In genomic region chr19:41327076-41327475, GRCh38 we compare ENCODE assay signal across 9 cellular contexts. TPM values are rescaled to one million over a fixed set of nuclear protein-coding genes. Genes with fewer than 3 reads are reported as not detected.
DNase-seq lines count a peak whose midpoint lies in the region; ATAC-seq and TF ChIP-seq lines count a peak whose summit lies in the region.
"Had no signal": no experiment of that assay in that cellular context is flagged by ENCODE, and none has a peak within 500 bp of the region (broad histone marks: within the 10 kb centered on the region; RNA-seq: fewer than 3 reads in every experiment).

No MANE protein-coding gene starts in this region.

- intact Hi-C loops in left cardiac atrium (cut with DNase I) (loop anchor here in 1 of 2 donors (10.0 kb wide), 1 partner anchor 108 kb away; the partner anchor contains the start of gene DMAC2), upper lobe of right lung (cut with DNase I) (no loop called here)

- peaks cover 70% of the 10 kb centered on the region for H3K4me1 Mint-ChIP-seq in activated naive CD4-positive, alpha-beta T cell treated with anti-CD3 and anti-CD28 coated beads, Interleukin-2, amount 50 U/mL, for 24 hours

- peaks cover 7 to 70% of the 10 kb centered on the region in 2 donors for H3K4me1 ChIP-seq in right atrium auricular region
- peaks cover 83% of the 10 kb centered on the region for H3K4me1 ChIP-seq in upper lobe of right lung

- H3K4me3 Mint-ChIP-seq in activated naive CD4-positive, alpha-beta T cell treated with anti-CD3 and anti-CD28 coated beads, Interleukin-2, amount 50 U/mL, for 24 hours = peak overlapping the region; percentile 81

- no peaks in the 10 kb centered on the region for H3K27me3 Mint-ChIP-seq in activated naive CD4-positive, alpha-beta T cell treated with anti-CD3 and anti-CD28 coated beads, Interleukin-2, amount 50 U/mL, for 24 hours

- peak overlapping the region; percentile 97 for H3K27ac Mint-ChIP-seq in activated naive CD4-positive, alpha-beta T cell treated with anti-CD3 and anti-CD28 coated beads, Interleukin-2, amount 50 U/mL, for 24 hours

- H3K36me3 Mint-ChIP-seq in activated naive CD4-positive, alpha-beta T cell treated with anti-CD3 and anti-CD28 coated beads, Interleukin-2, amount 50 U/mL, for 24 hours = peaks cover 12% of the 10 kb centered on the region

- no peaks in the 10 kb centered on the region for H3K9me3 ChIP-seq in right atrium auricular region
- H3K9me3 ChIP-seq in upper lobe of right lung = no peaks in the 10 kb centered on the region

- H3K27ac ChIP-seq in right atrium auricular region = peak overlapping the region; percentile 93 to 97
- peak overlapping the region; percentile 80 for H3K27ac ChIP-seq in upper lobe of right lung

- no peaks in the 10 kb centered on the region for H3K9me3 Mint-ChIP-seq in activated naive CD4-positive, alpha-beta T cell treated with anti-CD3 and anti-CD28 coated beads, Interleukin-2, amount 50 U/mL, for 24 hours

- ATAC-seq in left cardiac atrium (no peak), upper lobe of right lung (no peak)

- no peak for DNase-seq in right atrium auricular region (ENCODE audit: low spot score)
- no peak for DNase-seq in left cardiac atrium
- peak; percentile 5 for DNase-seq in medulla oblongata (ENCODE audit: extremely low spot score)
- no peak for DNase-seq in upper lobe of right lung
- DNase-seq in NAMALWA (ENCODE audit: low spot score) = no peak
- no peak for DNase-seq in hepatic stellate cell (ENCODE audit: low spot score)
- DNase-seq in DMS79 (lab: John Stamatoyannopoulos, UW) = no peak
- DNase-seq: NCI-H1092 treated with DMSO at 0.1 percent for 48 hours had no signal

- TF ChIP-seq CTCF in right atrium auricular region (IDR thresholded peaks at IDR 0.05) (no peak), upper lobe of right lung (IDR thresholded peaks at IDR 0.05) (no peak)

- H3K27me3 ChIP-seq in right atrium auricular region (no peaks in the 10 kb centered on the region), upper lobe of right lung (no peaks in the 10 kb centered on the region)

- H3K4me3 ChIP-seq in right atrium auricular region (peak overlapping the region; percentile 24 to 40), upper lobe of right lung (peak overlapping the region; percentile 36)

- H3K36me3 ChIP-seq in right atrium auricular region (peaks cover 9% of the 10 kb centered on the region), upper lobe of right lung (peaks cover 28% of the 10 kb centered on the region)

RNA-seq across cellular contexts. Expression of gene CCDC97, which starts 17.1 kb away (rescaled TPM):
- total RNA-seq in right atrium auricular region (10 to 100 TPM in 1 of 2 donors, 1 to 10 TPM in 1; 8.1 to 16.2 TPM), left cardiac atrium (10 to 100 TPM; 18.0 to 18.6 TPM), upper lobe of right lung (31.9 TPM)

RNA-seq across cellular contexts. Expression of gene TGFB1, which starts 26.6 kb away (rescaled TPM):
- total RNA-seq in right atrium auricular region (10 to 100 TPM; 17.6 to 33.7 TPM), left cardiac atrium (10 to 100 TPM; 29.3 to 31.5 TPM), upper lobe of right lung (99.0 TPM)

RNA-seq across cellular contexts. Expression of gene B9D2, which starts 36.9 kb away (rescaled TPM):
- total RNA-seq in right atrium auricular region (1 to 10 TPM; 1.9 to 3.8 TPM), left cardiac atrium (1 to 10 TPM; 3.5 to 4.1 TPM), upper lobe of right lung (5.5 TPM)

RNA-seq across cellular contexts. Expression of gene TMEM91, which starts 49.3 kb away (rescaled TPM):
- total RNA-seq in right atrium auricular region (1 to 10 TPM; 5.0 to 8.5 TPM), left cardiac atrium (1 to 10 TPM; 6.3 to 6.8 TPM), upper lobe of right lung (19.5 TPM)
